Comparison of ENCODE assay signal across 21 cellular contexts in the genomic region with DNA sequence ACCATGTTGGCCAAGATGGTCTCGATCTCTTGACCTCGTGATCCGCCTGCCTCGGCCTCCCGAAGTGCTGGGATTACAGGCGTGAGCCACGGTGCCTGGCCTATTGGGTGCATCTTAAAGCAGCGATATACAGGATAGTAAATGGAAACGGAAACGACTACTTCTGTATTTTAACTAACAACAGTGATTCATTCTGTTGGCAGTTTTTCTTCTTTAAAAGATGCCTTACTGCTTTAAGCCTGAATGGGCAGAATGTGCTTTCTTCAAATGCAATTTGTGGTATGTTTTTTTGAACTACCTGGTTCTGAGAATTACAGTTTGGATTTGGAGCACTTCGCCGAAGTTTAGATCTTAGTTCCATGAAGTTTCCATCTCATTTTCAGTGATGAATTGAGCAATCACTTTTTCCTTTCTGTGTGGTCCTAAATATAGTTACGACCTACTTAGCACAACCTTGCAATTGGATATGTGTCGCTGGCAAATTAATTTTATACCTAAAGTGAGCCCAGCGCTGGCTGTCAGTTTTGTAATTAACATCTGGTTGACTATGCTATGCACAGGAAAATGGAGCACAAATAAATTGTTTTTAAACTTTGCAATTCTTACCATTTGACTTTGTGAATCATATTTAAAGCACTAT. TPM values are rescaled to one million over a fixed set of nuclear protein-coding genes. Genes with fewer than 3 reads are reported as not detected.
A peak's percentile ranks its signal among the peaks of the same experiment; 100 is the strongest.
DNase-seq lines count a peak whose midpoint lies in the region; ATAC-seq and TF ChIP-seq lines count a peak whose summit lies in the region.
"Had no signal": no experiment of that assay in that cellular context is flagged by ENCODE, and none has a peak within 500 bp of the region (broad histone marks: within the 10 kb centered on the region; RNA-seq: fewer than 3 reads in every experiment).

No MANE protein-coding gene starts in this region.

- peaks cover 14% of the 10 kb centered on the region for H3K4me1 Mint-ChIP-seq in chondrocyte (ENCODE audit: low read depth)

- H3K27me3 Mint-ChIP-seq in chondrocyte (ENCODE audit: low read depth) = peaks cover 17% of the 10 kb centered on the region

- H3K4me3 Mint-ChIP-seq in chondrocyte (ENCODE audit: unreplicated experiment) = peak overlapping the region; percentile 19

- H3K36me3 ChIP-seq in psoas muscle (ENCODE audit: insufficient read depth in 1 of 2, low read depth in 1 of 2) (no peaks in the 10 kb centered on the region), mammary epithelial cell (ENCODE audit: insufficient read depth, low read length) (no peaks in the 10 kb centered on the region)
- H3K36me3 ChIP-seq: ovary, stomach, WERI-Rb-1 had no signal

- H3K4me1 ChIP-seq in psoas muscle (peaks cover 18% of the 10 kb centered on the region), mammary epithelial cell (ENCODE audit: insufficient read depth, low read length) (peaks cover 5% of the 10 kb centered on the region)

- H3K9ac ChIP-seq in mammary epithelial cell (ENCODE audit: insufficient read depth, low read length) = no peak overlapping the region

- no peaks in the 10 kb centered on the region for H3K79me2 ChIP-seq in mammary epithelial cell (ENCODE audit: insufficient read depth, low read length)

- H3K27ac ChIP-seq in psoas muscle = peak overlapping the region; percentile 68
- no peak overlapping the region for H3K27ac ChIP-seq in coronary artery
- no peak overlapping the region for H3K27ac ChIP-seq in mammary epithelial cell (ENCODE audit: insufficient read depth, low read depth, low read length)
- H3K27ac ChIP-seq: ovary, WERI-Rb-1 had no signal

- DNase-seq in NCI-H1694 (lab: John Stamatoyannopoulos, UW) (peak; percentile 24), NCI-H1694 treated with DMSO at 0.1 percent for 48 hours (lab: John Stamatoyannopoulos, UW) (no peak), chondrocyte (ENCODE audit: low spot score) (no peak), psoas muscle (no peak), coronary artery (ENCODE audit: low spot score) (no peak), mammary epithelial cell (no peak), HEK293T (ENCODE audit: extremely low spot score) (no peak)
- DNase-seq: CD8-positive, alpha-beta memory T cell; central memory CD4-positive, alpha-beta T cell; KG1; NCI-H146; NCI-H510A; stimulated activated CD4-positive, alpha-beta T cell treated with anti-CD3 and anti-CD28 coated beads, Interleukin-12 subunit alpha, Interleukin-12 subunit beta, amount 100 ng/mL, for 4 hours; stomach; SW 1271; WERI-Rb-1 had no signal

- H3K27ac Mint-ChIP-seq in chondrocyte (ENCODE audit: unreplicated experiment) = no peak overlapping the region
- H3K27ac Mint-ChIP-seq: activated naive CD4-positive, alpha-beta T cell treated with anti-CD3 and anti-CD28 coated beads, Interleukin-2, amount 50 U/mL, for 72 hours; CD8-positive, alpha-beta memory T cell had no signal

- POLR2A ChIA-PET in HEK293T (lab: Yijun Ruan, JAX) = no interaction called here

- in situ Hi-C loops in mammary epithelial cell (cut with MboI; ENCODE audit: low sequenced_read_pairs in 2 of 2) = loop anchor here in 1 of 2 donors (10.0 kb wide), 2 partner anchors 176 to 206 kb away; no protein-coding TSS in a partner anchor

- 20 to 41% (median 27%) methylated on average over 15 of the region's 15 CpGs for WGBS in psoas muscle, 3 donors
- 90% methylated on average over 14 of the region's 15 CpGs for WGBS in mammary epithelial cell (ENCODE audit: low coverage, missing lambda C conversion rate)

- TF ChIP-seq CTCF in chondrocyte (IDR thresholded peaks at IDR 0.05) (no peak), psoas muscle (IDR thresholded peaks at IDR 0.05) (no peak), coronary artery (IDR thresholded peaks at IDR 0.05) (no peak), mammary epithelial cell (conservative IDR thresholded peaks at IDR 0.05 in 1 of 2, IDR thresholded peaks at IDR 0.05 in 1 of 2; ENCODE audit: extremely low read depth in 1 of 2, insufficient read depth in 1 of 2, low read depth in 1 of 2, low read length in 2 of 2) (no peak)

- no peaks in the 10 kb centered on the region for H4K20me1 ChIP-seq in mammary epithelial cell (ENCODE audit: insufficient read depth, low read length)

- intact Hi-C loops in psoas muscle (cut with DNase I) (loop anchor here in 1 of 2 donors (5.0 kb wide), 1 partner anchor 83 kb away; no protein-coding TSS in a partner anchor), mammary epithelial cell (cut with micrococcal nuclease) (no loop called here)

- H3K4me3 ChIP-seq in psoas muscle (peak overlapping the region; percentile 20), coronary artery (no peak overlapping the region), mammary epithelial cell (replicated peaks in 1 of 3; ENCODE audit: insufficient read depth in 1 of 3, low read depth in 2 of 3, low read length in 3 of 3) (no peak overlapping the region)
- H3K4me3 ChIP-seq: GM12878, ovary had no signal

- H3K9me3 ChIP-seq in psoas muscle = no peaks in the 10 kb centered on the region
- H3K9me3 ChIP-seq in mammary epithelial cell (replicated peaks; ENCODE audit: insufficient read depth, low read length) = no peaks in the 10 kb centered on the region
- H3K9me3 ChIP-seq: ovary had no signal

- TF ChIP-seq EP300 in Ishikawa (IDR thresholded peaks at IDR 0.05; ENCODE audit: borderline replicate concordance) = no peak

- no peak for TF ChIP-seq RAD21 in Ishikawa (IDR thresholded peaks at IDR 0.05; ENCODE audit: low read depth)

- BruUV-seq in mammary epithelial cell (replicated peaks; lab: Mats Ljungman, UMichigan) = no TSS peak

- CTCF ChIA-PET in mammary epithelial cell (lab: Charles Lee; ENCODE audit: low non-redundant PET) = no interaction called here
- CTCF ChIA-PET in HEK293T (lab: Yijun Ruan, JAX) = interaction anchor here (1.5 kb wide), 1 partner anchor 175 kb away, joined by 16 read pairs; no protein-coding TSS in a partner anchor

- peaks cover 0 to 33% (median 2%) of the 10 kb centered on the region in 3 donors for H3K27me3 ChIP-seq in psoas muscle (ENCODE audit: insufficient read depth in 3 of 3, low read length in 2 of 3)
- peaks cover 15% of the 10 kb centered on the region for H3K27me3 ChIP-seq in mammary epithelial cell (ENCODE audit: insufficient read depth, low read length)
- H3K27me3 ChIP-seq: ovary had no signal

- no peaks in the 10 kb centered on the region for H3K36me3 Mint-ChIP-seq in chondrocyte (ENCODE audit: low read depth)
- H3K36me3 Mint-ChIP-seq: CD8-positive, alpha-beta memory T cell had no signal

- no peak overlapping the region for H2AFZ ChIP-seq in mammary epithelial cell (ENCODE audit: low read depth, low read length)

- peaks cover under 1% of the 10 kb centered on the region for H3K9me3 Mint-ChIP-seq in chondrocyte (ENCODE audit: low read depth)
- H3K9me3 Mint-ChIP-seq: activated naive CD4-positive, alpha-beta T cell treated with anti-CD3 and anti-CD28 coated beads, Interleukin-2, amount 50 U/mL, for 72 hours; CD8-positive, alpha-beta memory T cell had no signal

- H3K4me2 ChIP-seq in mammary epithelial cell (ENCODE audit: insufficient read depth, low read depth, low read length) = no peak overlapping the region

- ATAC-seq in psoas muscle = peak; percentile 50 to 90 (median 80)
- ATAC-seq: GM12878, HCT116 had no signal

- dilution Hi-C loops in mammary epithelial cell (cut with HindIII; ENCODE audit: low sequenced_read_pairs) = loop anchor here (5.0 kb wide), 2 partner anchors 43 to 73 kb away; no protein-coding TSS in a partner anchor

TF ChIP-seq in Ishikawa, 13 proteins besides CTCF, POLR2A, EP300 and RAD21 (continues in another document):
- TF ChIP-seq CEBPB (IDR thresholded peaks at IDR 0.05) = 0 out of 2 replicates have a peak, but pooled peaks have one; percentile 7

TF ChIP-seq in HEK293T, 16 proteins besides CTCF, POLR2A, EP300 and RAD21:
- TF ChIP-seq ELF4 (IDR thresholded peaks at IDR 0.05) = no peak
- TF ChIP-seq HDGF (IDR thresholded peaks at IDR 0.05; ENCODE audit: borderline replicate concordance) = no peak
- TF ChIP-seq NFRKB (IDR thresholded peaks at IDR 0.05) = no peak
- TF ChIP-seq LEF1 (IDR thresholded peaks at IDR 0.05; ENCODE audit: borderline replicate concordance) = no peak
- TF ChIP-seq SUZ12 (IDR thresholded peaks at IDR 0.05) = no peak
- TF ChIP-seq CTBP1 (IDR thresholded peaks at IDR 0.05; ENCODE audit: borderline replicate concordance) = no peak
- TF ChIP-seq FOXM1 (IDR thresholded peaks at IDR 0.05; ENCODE audit: borderline replicate concordance) = no peak
- TF ChIP-seq SP1 (IDR thresholded peaks at IDR 0.05) = no peak
- TF ChIP-seq FOXA1 (IDR thresholded peaks at IDR 0.05) = no peak
- TF ChIP-seq TARDBP (IDR thresholded peaks at IDR 0.05) = no peak

RNA-seq across cellular contexts. Expression of a gene that starts 53.6 kb away (rescaled TPM):
- total RNA-seq in chondrocyte (175 to 212 TPM (median 181 TPM) in 3 replicates), psoas muscle (100 to 1,000 TPM; 222 to 535 (median 414) TPM), mammary epithelial cell (100 to 1,000 TPM; 142 to 333 TPM)
- polyA plus RNA-seq in psoas muscle (100 to 1,000 TPM; 163 to 381 (median 354) TPM), mammary epithelial cell (337 TPM)
- polyA minus RNA-seq in mammary epithelial cell = 310 TPM
